Comparison of ENCODE assay signal across 1 cellular context in genomic region chr9:83691492-83691891, GRCh38.
TF ChIP-seq lines count a peak whose summit lies in the region.

No MANE protein-coding gene starts in this region.

TF ChIP-seq in K562, 482 proteins besides CTCF, POLR2A, EP300 and RAD21:
- TF ChIP-seq ZC3H4 (CRISPR knock-in tag; IDR thresholded peaks at IDR 0.05; ENCODE audit: borderline replicate concordance) (no peak), MTA1 (IDR thresholded peaks at IDR 0.05; ENCODE audit: borderline replicate concordance) (no peak), TBP (optimal IDR thresholded peaks at IDR 0.05; ENCODE audit: low read depth, low read length) (no peak), ZBTB8A (IDR thresholded peaks at IDR 0.05; ENCODE audit: partially characterized antibody) (no peak), NEUROD1 (IDR thresholded peaks at IDR 0.05; ENCODE audit: borderline replicate concordance, low read depth, low read length, partially characterized antibody) (no peak), ZNF75A (CRISPR knock-in tag; IDR thresholded peaks at IDR 0.05) (no peak), LCOR (CRISPR knock-in tag; IDR thresholded peaks at IDR 0.05) (no peak), POLR2B (IDR thresholded peaks at IDR 0.05; ENCODE audit: low read depth, partially characterized antibody) (no peak), ZNF830 (CRISPR knock-in tag; IDR thresholded peaks at IDR 0.05) (no peak), TEAD2 (tag; IDR thresholded peaks at IDR 0.05) (no peak), ZNF324 (CRISPR knock-in tag; IDR thresholded peaks at IDR 0.05) (no peak), ZNF398 (CRISPR knock-in tag; IDR thresholded peaks at IDR 0.05) (no peak)
